Comparison of ENCODE assay signal across 20 cellular contexts in the genomic region with DNA sequence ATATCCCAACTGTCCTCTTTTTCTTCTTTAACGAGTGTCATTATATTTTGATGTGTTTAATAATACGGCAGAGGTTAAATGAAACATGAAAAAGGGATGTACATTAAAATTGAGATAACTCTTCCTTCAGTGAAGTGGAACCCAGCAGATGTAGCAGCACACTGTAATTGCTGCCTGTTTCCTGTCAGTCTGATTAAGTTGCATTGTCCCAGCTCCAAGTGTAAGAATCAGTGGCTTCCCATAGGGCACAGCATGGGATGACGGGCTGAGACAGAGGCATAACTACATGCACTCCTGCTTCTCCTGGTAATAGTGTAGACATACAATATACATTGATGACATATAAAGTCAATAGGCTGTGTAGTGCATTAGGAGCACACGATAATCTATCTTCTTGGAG.
A peak's percentile ranks its signal among the peaks of the same experiment; 100 is the strongest.
DNase-seq lines count a peak whose midpoint lies in the region; ATAC-seq, FAIRE-seq and TF ChIP-seq lines count a peak whose summit lies in the region.
"Had no signal": no experiment of that assay in that cellular context is flagged by ENCODE, and none has a peak within 500 bp of the region (broad histone marks: within the 10 kb centered on the region; RNA-seq: fewer than 3 reads in every experiment).

No MANE protein-coding gene starts in this region.

- H3K36me3 ChIP-seq in astrocyte (ENCODE audit: insufficient read depth, low read length) (no peaks in the 10 kb centered on the region), left ventricle myocardium inferior (no peaks in the 10 kb centered on the region)
- H3K36me3 ChIP-seq: brain microvascular endothelial cell, neural progenitor cell, tibial nerve had no signal

- no peaks in the 10 kb centered on the region for H4K20me1 ChIP-seq in astrocyte (ENCODE audit: insufficient read depth, low read length)

- CTCF ChIA-PET in Calu3 (lab: Charles Lee), result interaction anchor here (0.7 to 1.2 kb wide), 3 partner anchors 41 to 106 kb away, joined by 3 to 4 read pairs (median 3); no protein-coding TSS in a partner anchor

- no peak overlapping the region for H2AFZ ChIP-seq in astrocyte (ENCODE audit: low read depth, low read length)
- H2AFZ ChIP-seq: neural progenitor cell had no signal

- no TSS peak for BruUV-seq in Calu3 (replicated peaks; lab: Mats Ljungman, UMichigan)

- peaks cover 29% of the 10 kb centered on the region for H3K4me1 Mint-ChIP-seq in Calu3 (ENCODE audit: low read depth, unreplicated experiment)
- H3K4me1 Mint-ChIP-seq in astrocyte (ENCODE audit: low read depth, unreplicated experiment), result peaks cover 35% of the 10 kb centered on the region
- peaks cover 7 to 10% (median 9%) of the 10 kb centered on the region in 3 donors for H3K4me1 Mint-ChIP-seq in naive B cell
- no peaks in the 10 kb centered on the region for H3K4me1 Mint-ChIP-seq in naive thymus-derived CD8-positive, alpha-beta T cell
- no peaks in the 10 kb centered on the region for H3K4me1 Mint-ChIP-seq in CD14-positive monocyte
- H3K4me1 Mint-ChIP-seq: activated CD4-positive, alpha-beta memory T cell treated with anti-CD3 and anti-CD28 coated beads, Interleukin-2, amount 10 ng/mL, durations not matched to agents 7 days and 5 days; CD4-positive, CD25-positive, alpha-beta regulatory T cell had no signal

- no peak for TF ChIP-seq CTCF in Calu3 (IDR thresholded peaks at IDR 0.05; ENCODE audit: unreplicated experiment)
- no peak for TF ChIP-seq CTCF in astrocyte (IDR thresholded peaks at IDR 0.05; ENCODE audit: insufficient read depth, low read depth, low read length)
- TF ChIP-seq CTCF in CD14-positive monocyte (IDR thresholded peaks at IDR 0.05), result no peak
- TF ChIP-seq CTCF in left ventricle myocardium inferior (IDR thresholded peaks at IDR 0.05; ENCODE audit: borderline replicate concordance), result no peak

- H3K27ac Mint-ChIP-seq in Calu3 (ENCODE audit: unreplicated experiment) (peak overlapping the region; percentile 15), astrocyte (ENCODE audit: unreplicated experiment) (peak overlapping the region; percentile 70), naive B cell (peak overlapping the region in 1 of 6 donors; percentile 39), CD14-positive monocyte (no peak overlapping the region)
- H3K27ac Mint-ChIP-seq in naive thymus-derived CD8-positive, alpha-beta T cell, result no peak overlapping the region
- H3K27ac Mint-ChIP-seq: activated CD4-positive, alpha-beta memory T cell treated with anti-CD3 and anti-CD28 coated beads, Interleukin-2, amount 10 ng/mL, durations not matched to agents 7 days and 5 days; activated naive CD8-positive, alpha-beta T cell; activated T-cell treated with anti-CD3 and anti-CD28 coated beads, Interleukin-2, amount 50 U/mL, for 72 hours; CD4-positive, CD25-positive, alpha-beta regulatory T cell; dendritic cell treated with granulocyte-macrophage colony-stimulating factor and Interleukin-4, amounts not matched to agents 40 ng/mL and 50 ng/mL, for 4 days; neural progenitor cell; stimulated activated memory B cell treated with anti-CD40 and anti-IgM and Interleukin-4, amounts not matched to agents 10 μg/mL and 1 μg/mL and 100 μg/mL, for 72 hours had no signal

- no peaks in the 10 kb centered on the region for H3K36me3 Mint-ChIP-seq in Calu3 (ENCODE audit: insufficient read depth, unreplicated experiment)
- no peaks in the 10 kb centered on the region for H3K36me3 Mint-ChIP-seq in astrocyte (ENCODE audit: low read depth, unreplicated experiment)
- H3K36me3 Mint-ChIP-seq in naive B cell, result no peaks in the 10 kb centered on the region
- no peaks in the 10 kb centered on the region for H3K36me3 Mint-ChIP-seq in naive thymus-derived CD8-positive, alpha-beta T cell
- H3K36me3 Mint-ChIP-seq in CD14-positive monocyte, result no peaks in the 10 kb centered on the region
- H3K36me3 Mint-ChIP-seq: activated naive CD8-positive, alpha-beta T cell; CD4-positive, CD25-positive, alpha-beta regulatory T cell; neural progenitor cell; stimulated activated memory B cell treated with anti-CD40 and anti-IgM and Interleukin-4, amounts not matched to agents 10 μg/mL and 1 μg/mL and 100 μg/mL, for 72 hours had no signal

- H3K9me3 Mint-ChIP-seq in Calu3 (ENCODE audit: low read depth, unreplicated experiment) (no peaks in the 10 kb centered on the region), astrocyte (ENCODE audit: unreplicated experiment) (peaks cover 2% of the 10 kb centered on the region), naive B cell (peaks cover 0 to 3% (median 0%) of the 10 kb centered on the region in 7 donors), CD14-positive monocyte (peaks cover 0 to 4% (median 0%) of the 10 kb centered on the region in 7 donors)
- H3K9me3 Mint-ChIP-seq in naive thymus-derived CD8-positive, alpha-beta T cell, result peaks cover 0 to 2% (median 0%) of the 10 kb centered on the region in 9 donors
- H3K9me3 Mint-ChIP-seq: neural progenitor cell; stimulated activated memory B cell treated with anti-CD40 and anti-IgM and Interleukin-4, amounts not matched to agents 10 μg/mL and 1 μg/mL and 100 μg/mL, for 72 hours had no signal

- no peaks in the 10 kb centered on the region for H3K79me2 ChIP-seq in astrocyte (ENCODE audit: insufficient read depth, low read length)

- H3K9me3 ChIP-seq in astrocyte (ENCODE audit: insufficient read depth, low read depth, low read length) (no peaks in the 10 kb centered on the region), left ventricle myocardium inferior (replicated peaks) (no peaks in the 10 kb centered on the region)
- H3K9me3 ChIP-seq: tibial nerve had no signal

- H3K4me1 ChIP-seq in astrocyte (ENCODE audit: insufficient read depth, low read length) (peaks cover 12% of the 10 kb centered on the region), left ventricle myocardium inferior (no peaks in the 10 kb centered on the region)
- H3K4me1 ChIP-seq: neural progenitor cell, tibial nerve had no signal

- H3K27ac ChIP-seq in astrocyte (ENCODE audit: low read depth, low read length) (peak overlapping the region; percentile 2), left ventricle myocardium inferior (replicated peaks) (no peak overlapping the region)
- H3K27ac ChIP-seq: brain microvascular endothelial cell, neural progenitor cell, tibial nerve had no signal

- no peak for FAIRE-seq in astrocyte (lab: Jason Lieb, UNC)

- no peak for DNase-seq in Calu3
- peak; percentile 85 for DNase-seq in NCI-H146 treated with DMSO at 0.1 percent for 48 hours (lab: John Stamatoyannopoulos, UW; ENCODE audit: unreplicated experiment)
- no peak for DNase-seq in astrocyte (ENCODE audit: low read depth)
- peak; percentile 9 for DNase-seq in naive B cell
- no peak for DNase-seq in naive thymus-derived CD8-positive, alpha-beta T cell
- no peak for DNase-seq in CD14-positive monocyte (ENCODE audit: low spot score)
- no peak for DNase-seq in left ventricle myocardium inferior
- DNase-seq in HK-2 (ENCODE audit: unreplicated experiment), result no peak
- DNase-seq: activated CD4-positive, alpha-beta memory T cell treated with anti-CD3 and anti-CD28 coated beads, Interleukin-2, amount 10 ng/mL, durations not matched to agents 7 days and 5 days; activated T-cell treated with anti-CD3 and anti-CD28 coated beads, Interleukin-2, amount 50 U/mL, for 72 hours; CD4-positive, CD25-positive, alpha-beta regulatory T cell; NCI-H2029 treated with DMSO at 0.1 percent for 48 hours; NCI-H774 had no signal

- no peaks in the 10 kb centered on the region for H3K27me3 Mint-ChIP-seq in Calu3 (ENCODE audit: unreplicated experiment)
- no peaks in the 10 kb centered on the region for H3K27me3 Mint-ChIP-seq in astrocyte (ENCODE audit: low read depth, unreplicated experiment)
- H3K27me3 Mint-ChIP-seq in naive B cell, result no peaks in the 10 kb centered on the region
- peaks cover 0 to 4% (median 0%) of the 10 kb centered on the region in 5 donors for H3K27me3 Mint-ChIP-seq in naive thymus-derived CD8-positive, alpha-beta T cell
- H3K27me3 Mint-ChIP-seq in CD14-positive monocyte (ENCODE audit: low read depth in 3 of 3), result no peaks in the 10 kb centered on the region
- H3K27me3 Mint-ChIP-seq: activated CD4-positive, alpha-beta memory T cell treated with anti-CD3 and anti-CD28 coated beads, Interleukin-2, amount 10 ng/mL, durations not matched to agents 7 days and 5 days; activated naive CD8-positive, alpha-beta T cell; CD4-positive, CD25-positive, alpha-beta regulatory T cell; dendritic cell treated with granulocyte-macrophage colony-stimulating factor and Interleukin-4, amounts not matched to agents 40 ng/mL and 50 ng/mL, for 4 days; stimulated activated memory B cell treated with anti-CD40 and anti-IgM and Interleukin-4, amounts not matched to agents 10 μg/mL and 1 μg/mL and 100 μg/mL, for 72 hours had no signal

- no peak overlapping the region for H3K9ac ChIP-seq in astrocyte (ENCODE audit: low read length)
- H3K9ac ChIP-seq: neural progenitor cell had no signal

- POLR2A ChIA-PET in naive thymus-derived CD8-positive, alpha-beta T cell (lab: Charles Lee), result no interaction called here

- peak; percentile 51 to 57 for ATAC-seq in naive B cell (ENCODE audit: low read depth in 2 of 2)
- ATAC-seq in naive thymus-derived CD8-positive, alpha-beta T cell, result no peak
- ATAC-seq: activated T-cell treated with anti-CD3 and anti-CD28 coated beads, Interleukin-2, amount 50 U/mL, for 72 hours; esophagus mucosa; stimulated activated memory B cell treated with anti-CD40 and anti-IgM and Interleukin-4, amounts not matched to agents 10 μg/mL and 1 μg/mL and 100 μg/mL, for 72 hours had no signal

- H3K4me3 ChIP-seq in astrocyte (ENCODE audit: insufficient read depth, low read depth, low read length) (no peak overlapping the region), left ventricle myocardium inferior (no peak overlapping the region)
- H3K4me3 ChIP-seq: neural progenitor cell, tibial nerve had no signal

- H3K4me3 Mint-ChIP-seq in Calu3 (ENCODE audit: low read depth, unreplicated experiment), result no peak overlapping the region
- H3K4me3 Mint-ChIP-seq in astrocyte (ENCODE audit: unreplicated experiment), result no peak overlapping the region
- no peak overlapping the region for H3K4me3 Mint-ChIP-seq in naive B cell
- H3K4me3 Mint-ChIP-seq in naive thymus-derived CD8-positive, alpha-beta T cell, result no peak overlapping the region
- H3K4me3 Mint-ChIP-seq in CD14-positive monocyte, result no peak overlapping the region
- H3K4me3 Mint-ChIP-seq: activated CD4-positive, alpha-beta memory T cell treated with anti-CD3 and anti-CD28 coated beads, Interleukin-2, amount 10 ng/mL, durations not matched to agents 7 days and 5 days; activated naive CD8-positive, alpha-beta T cell; activated T-cell treated with anti-CD3 and anti-CD28 coated beads, Interleukin-2, amount 50 U/mL, for 72 hours; CD4-positive, CD25-positive, alpha-beta regulatory T cell; dendritic cell treated with granulocyte-macrophage colony-stimulating factor and Interleukin-4, amounts not matched to agents 40 ng/mL and 50 ng/mL, for 4 days; neural progenitor cell; stimulated activated memory B cell treated with anti-CD40 and anti-IgM and Interleukin-4, amounts not matched to agents 10 μg/mL and 1 μg/mL and 100 μg/mL, for 72 hours had no signal

- peak overlapping the region; percentile 13 for H3K4me2 ChIP-seq in astrocyte (ENCODE audit: low read length)
- H3K4me2 ChIP-seq: neural progenitor cell had no signal

- H3K27me3 ChIP-seq in astrocyte (ENCODE audit: insufficient read depth, low read length) (no peaks in the 10 kb centered on the region), left ventricle myocardium inferior (ENCODE audit: low read depth) (no peaks in the 10 kb centered on the region)
- H3K27me3 ChIP-seq: brain microvascular endothelial cell, neural progenitor cell, tibial nerve had no signal

- intact Hi-C loops in Calu3 (cut with micrococcal nuclease; ENCODE audit: unreplicated experiment), result no loop called here
- intact Hi-C loops in CD14-positive monocyte (cut with micrococcal nuclease), result no loop called here
- intact Hi-C loops in left ventricle myocardium inferior (cut with micrococcal nuclease), result no loop called here

Comparison
In these comparisons a context has a peak if more than half of its experiments do, and no peak if none do; other contexts are left out.
1. DNase-seq: peak in NCI-H146 treated with DMSO at 0.1 percent for 48 hours (single experiment) and naive B cell (single experiment); none in Calu3 (single experiment), astrocyte (single experiment), naive thymus-derived CD8-positive, alpha-beta T cell (0 of 10), CD14-positive monocyte (single experiment), left ventricle myocardium inferior (single experiment) and HK-2 (single experiment).
2. H3K27ac Mint-ChIP-seq: peak in Calu3 (single experiment) and astrocyte (single experiment); none in naive thymus-derived CD8-positive, alpha-beta T cell (0 of 10) and CD14-positive monocyte (0 of 7).
3. ATAC-seq: peak in naive B cell (2 of 2); none in naive thymus-derived CD8-positive, alpha-beta T cell (0 of 2).